Comparison of ENCODE assay signal across 32 cellular contexts in genomic region chr6:16153451-16153850, GRCh38.
"Had no signal": no experiment of that assay in that cellular context is flagged by ENCODE, and none has a peak within 500 bp of the region (broad histone marks: within the 10 kb centered on the region; RNA-seq: fewer than 3 reads in every experiment).

No MANE protein-coding gene starts in this region.

- H3K27ac Mint-ChIP-seq: activated CD4-positive, alpha-beta memory T cell treated with anti-CD3 and anti-CD28 coated beads for 36 hours; activated CD4-positive, alpha-beta T cell treated with anti-CD3 and anti-CD28 coated beads, Interleukin-2, amount 10 ng/mL, durations not matched to agents 24 days and 14 days; activated naive CD4-positive, alpha-beta T cell treated with anti-CD3 and anti-CD28 coated beads for 36 hours; activated naive CD8-positive, alpha-beta T cell treated with anti-CD3 and anti-CD28 coated beads, Interleukin-2, amount 10 ng/mL, durations not matched to agents 7 days and 5 days; activated T-helper 1 cell treated with anti-CD3 and anti-CD28 coated beads, Interleukin-12 subunit alpha, Interleukin-12 subunit beta, Interleukin-2, Interleukin-4 antibody, amounts not matched to agents 30 ng/mL and 10 ng/mL and 1 ng/mL, durations not matched to agents 14 hours and 24 hours and 36 hours; dendritic cell treated with granulocyte-macrophage colony-stimulating factor and Interleukin-4, amounts not matched to agents 40 ng/mL and 50 ng/mL, for 4 days; mesothelial cell of epicardium; neural progenitor cell; stimulated activated naive CD8-positive, alpha-beta T cell treated with anti-CD3 and anti-CD28 coated beads, Interleukin-15, Interleukin-2, amounts not matched to agents 100 ng/mL and 50 ng/mL, for 24 hours; T-helper 17 cell had no signal

- H3K4me3 ChIP-seq: esophagus squamous epithelium, neural progenitor cell, prostate gland, skin epidermis, thyroid gland had no signal

- H3K4me1 Mint-ChIP-seq: neural progenitor cell had no signal

- H3K36me3 ChIP-seq: neural progenitor cell, prostate gland had no signal

- ATAC-seq: left colon; naive thymus-derived CD8-positive, alpha-beta T cell; sciatic nerve; stimulated activated effector memory CD8-positive, alpha-beta T cell treated with anti-CD3 and anti-CD28 coated beads, Interleukin-12 subunit alpha, Interleukin-12 subunit beta, amount 100 ng/mL, for 72 hours; T-helper 17 cell had no signal

- H3K27me3 Mint-ChIP-seq: activated CD4-positive, alpha-beta memory T cell treated with anti-CD3 and anti-CD28 coated beads for 36 hours; activated CD4-positive, alpha-beta T cell treated with anti-CD3 and anti-CD28 coated beads, Interleukin-2, amount 10 ng/mL, durations not matched to agents 24 days and 14 days; activated naive CD8-positive, alpha-beta T cell treated with anti-CD3 and anti-CD28 coated beads, Interleukin-2, amount 10 ng/mL, durations not matched to agents 7 days and 5 days; dendritic cell treated with granulocyte-macrophage colony-stimulating factor and Interleukin-4, amounts not matched to agents 40 ng/mL and 50 ng/mL, for 4 days; naive thymus-derived CD8-positive, alpha-beta T cell; stimulated activated naive CD8-positive, alpha-beta T cell treated with anti-CD3 and anti-CD28 coated beads, Interleukin-15, Interleukin-2, amounts not matched to agents 100 ng/mL and 50 ng/mL, for 24 hours; T-helper 17 cell had no signal

- H3K9me3 ChIP-seq: esophagus squamous epithelium, prostate gland, thyroid gland had no signal

- H3K27ac ChIP-seq: epithelial cell of prostate, esophagus squamous epithelium, neural progenitor cell, prostate gland, thyroid gland had no signal

- H3K4me3 Mint-ChIP-seq: activated CD4-positive, alpha-beta memory T cell treated with anti-CD3 and anti-CD28 coated beads for 36 hours; activated CD4-positive, alpha-beta T cell treated with anti-CD3 and anti-CD28 coated beads, Interleukin-2, amount 10 ng/mL, durations not matched to agents 24 days and 14 days; activated naive CD4-positive, alpha-beta T cell treated with anti-CD3 and anti-CD28 coated beads for 36 hours; activated naive CD8-positive, alpha-beta T cell treated with anti-CD3 and anti-CD28 coated beads, Interleukin-2, amount 10 ng/mL, durations not matched to agents 7 days and 5 days; activated T-helper 1 cell treated with anti-CD3 and anti-CD28 coated beads, Interleukin-12 subunit alpha, Interleukin-12 subunit beta, Interleukin-2, Interleukin-4 antibody, amounts not matched to agents 30 ng/mL and 10 ng/mL and 1 ng/mL, durations not matched to agents 14 hours and 24 hours and 36 hours; dendritic cell treated with granulocyte-macrophage colony-stimulating factor and Interleukin-4, amounts not matched to agents 40 ng/mL and 50 ng/mL, for 4 days; immature natural killer cell; mesothelial cell of epicardium; naive thymus-derived CD8-positive, alpha-beta T cell; neural progenitor cell; stimulated activated effector memory CD8-positive, alpha-beta T cell treated with anti-CD3 and anti-CD28 coated beads, Interleukin-12 subunit alpha, Interleukin-12 subunit beta, amount 100 ng/mL, for 72 hours; stimulated activated naive CD8-positive, alpha-beta T cell treated with anti-CD3 and anti-CD28 coated beads, Interleukin-15, Interleukin-2, amounts not matched to agents 100 ng/mL and 50 ng/mL, for 24 hours; T-helper 17 cell had no signal

- H3K9me3 Mint-ChIP-seq: activated CD4-positive, alpha-beta T cell treated with anti-CD3 and anti-CD28 coated beads, Interleukin-2, amount 10 ng/mL, durations not matched to agents 24 days and 14 days; dendritic cell treated with granulocyte-macrophage colony-stimulating factor and Interleukin-4, amounts not matched to agents 40 ng/mL and 50 ng/mL, for 4 days; immature natural killer cell; mesothelial cell of epicardium; neural progenitor cell had no signal

- H3K4me1 ChIP-seq: prostate gland had no signal

- H3K27me3 ChIP-seq: esophagus squamous epithelium, neural progenitor cell, thyroid gland had no signal

- DNase-seq: activated CD4-positive, alpha-beta memory T cell treated with anti-CD3 and anti-CD28 coated beads for 36 hours; activated CD4-positive, alpha-beta T cell treated with anti-CD3 and anti-CD28 coated beads, Interleukin-2, amount 10 ng/mL, durations not matched to agents 24 days and 14 days; activated CD4-positive, CD25-positive, alpha-beta regulatory T cell treated with anti-CD3 and anti-CD28 coated beads, Interleukin-2, amount 50 U/mL, for 72 hours; activated CD8-positive, alpha-beta memory T cell treated with anti-CD3 and anti-CD28 coated beads, Interleukin-2, amount 50 U/mL, for 4 hours; activated effector memory CD4-positive, alpha-beta T cell treated with anti-CD3 and anti-CD28 coated beads, Interleukin-2, amount 50 U/mL, for 16 hours; activated naive CD4-positive, alpha-beta T cell treated with anti-CD3 and anti-CD28 coated beads for 36 hours; activated naive CD8-positive, alpha-beta T cell treated with anti-CD3 and anti-CD28 coated beads, Interleukin-2, amount 10 ng/mL, durations not matched to agents 7 days and 5 days; activated T-cell treated with anti-CD3 and anti-CD28 coated beads, Interleukin-2, amount 50 U/mL, for 1 hour; central memory CD4-positive, alpha-beta T cell; effector CD4-positive, alpha-beta T cell; esophagus squamous epithelium; immature natural killer cell; kidney; left colon; mammary epithelial cell; naive thymus-derived CD8-positive, alpha-beta T cell; retina; stimulated activated CD4-positive, alpha-beta T cell treated with anti-CD3 and anti-CD28 coated beads, Interleukin-12 subunit alpha, Interleukin-12 subunit beta, amount 100 ng/mL, for 4 hours; stimulated activated CD4-positive, alpha-beta T cell treated with anti-CD3 and anti-CD28 coated beads, Interleukin-4, amount 100 ng/mL, for 24 hours; T-helper 17 cell; T1000; thyroid gland had no signal
